ENCODE assay signal across 1 cellular context in the genomic region with DNA sequence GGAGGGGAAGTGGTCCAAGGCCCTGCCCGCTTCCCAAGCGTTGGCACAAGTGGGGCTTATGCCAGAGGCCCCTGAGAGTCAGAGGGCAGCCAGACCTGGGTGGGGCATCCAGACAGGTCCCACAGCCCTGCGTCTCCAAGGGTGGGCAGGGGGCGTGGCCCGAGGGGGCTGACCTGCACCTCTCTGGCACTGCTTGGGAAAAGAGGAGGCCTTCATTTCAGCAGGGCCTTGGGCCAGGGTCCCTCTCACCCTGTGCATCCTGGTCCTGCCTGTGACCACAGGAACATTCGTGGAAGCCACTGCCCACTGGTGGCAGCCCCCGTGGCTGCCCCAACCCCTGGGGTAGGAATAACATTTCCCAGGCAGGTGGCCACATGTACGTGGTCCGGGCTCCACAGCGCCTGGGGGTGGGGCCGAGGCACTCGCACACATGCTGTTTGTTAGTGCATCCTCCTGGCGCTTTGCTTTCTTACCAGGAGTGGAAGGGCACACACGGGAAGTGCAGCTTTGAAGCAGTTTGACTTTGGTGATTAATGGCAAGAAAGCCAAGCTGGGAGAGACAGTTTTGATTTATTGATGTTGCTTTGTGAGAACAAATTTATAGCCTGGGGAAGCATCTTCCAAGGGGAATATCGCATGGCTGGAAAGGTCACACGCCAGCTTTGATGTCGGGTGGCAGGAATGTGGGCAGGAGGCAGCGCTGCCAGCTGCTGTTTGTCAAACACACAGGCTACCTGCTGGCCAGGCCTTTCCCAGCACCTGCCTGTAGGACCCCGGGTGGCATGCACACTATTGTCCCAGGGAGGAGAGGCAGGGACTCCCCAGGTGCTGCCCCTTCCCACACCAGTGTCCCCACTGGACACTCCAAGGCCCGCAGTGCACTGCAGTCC.
TF ChIP-seq lines count a peak whose summit lies in the region.

No MANE protein-coding gene starts in this region.

TF ChIP-seq in H1, 55 proteins besides CTCF, POLR2A, EP300 and RAD21:
- TF ChIP-seq CBX5 (IDR thresholded peaks at IDR 0.05; ENCODE audit: low read depth, low read length), result no peak
- TF ChIP-seq EGR1 (IDR thresholded peaks at IDR 0.05; ENCODE audit: borderline replicate concordance, low read depth, low read length), result peak; percentile 64; the same call in 1 of the 2 replicates
